In genomic region chr2:43157506-43158232, GRCh38 we compare ENCODE assay signal across 8 cellular contexts.
A peak's percentile ranks its signal among the peaks of the same experiment; 100 is the strongest.
DNase-seq lines count a peak whose midpoint lies in the region; ATAC-seq, FAIRE-seq and TF ChIP-seq lines count a peak whose summit lies in the region.

No MANE protein-coding gene starts in this region.

- H3K4me1 ChIP-seq in lower lobe of right lung, result peaks cover 45% of the 10 kb centered on the region
- H3K4me1 ChIP-seq in tibial nerve, result peaks cover 0 to 40% (median 34%) of the 10 kb centered on the region in 4 donors

- no peak for DNase-seq in activated naive CD4-positive, alpha-beta T cell treated with anti-CD3 and anti-CD28 coated beads for 36 hours
- DNase-seq in activated naive CD4-positive, alpha-beta T cell treated with Interleukin-2 at 50 U/mL for 16 hours, result no peak
- no peak for DNase-seq in activated naive CD8-positive, alpha-beta T cell treated with anti-CD3 and anti-CD28 coated beads, Interleukin-2, amount 10 ng/mL, durations not matched to agents 7 days and 5 days
- DNase-seq in lower lobe of right lung (peak; percentile 60), tibial nerve (ENCODE audit: low spot score in 2 of 2) (no peak), brain microvascular endothelial cell (no peak), kidney tubule cell (ENCODE audit: low spot score) (no peak), GM12892 (ENCODE audit: insufficient read length) (no peak)

- H3K27ac ChIP-seq in lower lobe of right lung, result peak overlapping the region; percentile 85
- H3K27ac ChIP-seq in tibial nerve, result peak overlapping the region; percentile 63 to 93 (median 84)
- H3K27ac ChIP-seq in brain microvascular endothelial cell, result no peak overlapping the region

- H3K4me1 Mint-ChIP-seq in activated naive CD4-positive, alpha-beta T cell treated with anti-CD3 and anti-CD28 coated beads for 36 hours (ENCODE audit: low read depth), result peaks cover 73% of the 10 kb centered on the region
- peaks cover 50% of the 10 kb centered on the region for H3K4me1 Mint-ChIP-seq in activated naive CD8-positive, alpha-beta T cell treated with anti-CD3 and anti-CD28 coated beads, Interleukin-2, amount 10 ng/mL, durations not matched to agents 7 days and 5 days

- ATAC-seq in activated naive CD8-positive, alpha-beta T cell treated with anti-CD3 and anti-CD28 coated beads, Interleukin-2, amount 10 ng/mL, durations not matched to agents 7 days and 5 days (ENCODE audit: low read depth), result no peak
- no peak for ATAC-seq in lower lobe of right lung

- POLR2A ChIA-PET in activated naive CD8-positive, alpha-beta T cell treated with anti-CD3 and anti-CD28 coated beads, Interleukin-2, amount 10 ng/mL, durations not matched to agents 7 days and 5 days (lab: Charles Lee), result interaction anchor here (0.7 to 28.7 kb wide), 12 partner anchors 8 to 71 kb away, joined by 3 to 585 read pairs (median 6); partner anchors contain the start of gene ZFP36L2

- WGBS in tibial nerve, 2 donors, result 75 to 78% methylated on average over 14 of the region's 14 CpGs

- in situ Hi-C loops in brain microvascular endothelial cell (cut with HindIII; ENCODE audit: low pct_ligation_motif_present, low sequenced_read_pairs), result no loop called here

- CTCF ChIA-PET in activated naive CD4-positive, alpha-beta T cell treated with anti-CD3 and anti-CD28 coated beads for 36 hours (lab: Charles Lee), result interaction anchor here (0.7 to 1.9 kb wide), 4 partner anchors 9 to 64 kb away, joined by 3 to 10 read pairs (median 5); no protein-coding TSS in a partner anchor

- H3K36me3 Mint-ChIP-seq in activated naive CD4-positive, alpha-beta T cell treated with anti-CD3 and anti-CD28 coated beads for 36 hours (ENCODE audit: low read depth), result no peaks in the 10 kb centered on the region
- H3K36me3 Mint-ChIP-seq in activated naive CD8-positive, alpha-beta T cell treated with anti-CD3 and anti-CD28 coated beads, Interleukin-2, amount 10 ng/mL, durations not matched to agents 7 days and 5 days, result no peaks in the 10 kb centered on the region

- H3K4me3 Mint-ChIP-seq in activated naive CD4-positive, alpha-beta T cell treated with anti-CD3 and anti-CD28 coated beads for 36 hours, result peak overlapping the region; percentile 16
- peak overlapping the region; percentile 37 for H3K4me3 Mint-ChIP-seq in activated naive CD8-positive, alpha-beta T cell treated with anti-CD3 and anti-CD28 coated beads, Interleukin-2, amount 10 ng/mL, durations not matched to agents 7 days and 5 days

- TF ChIP-seq POLR2A in tibial nerve (IDR thresholded peaks at IDR 0.05), result no peak
- no peak for TF ChIP-seq POLR2A in GM12892 (IDR thresholded peaks at IDR 0.05; ENCODE audit: low read depth, low read length)

- H3K4me3 ChIP-seq in lower lobe of right lung (no peak overlapping the region), tibial nerve (no peak overlapping the region), brain microvascular endothelial cell (ENCODE audit: low read depth, low read length) (no peak overlapping the region)

- no peak for TF ChIP-seq EP300 in tibial nerve (IDR thresholded peaks at IDR 0.05)

- intact Hi-C loops in activated naive CD4-positive, alpha-beta T cell treated with anti-CD3 and anti-CD28 coated beads for 36 hours (cut with micrococcal nuclease), result loop anchor here (1.0 to 2.0 kb wide), 4 partner anchors 17 to 63 kb away; no protein-coding TSS in a partner anchor
- intact Hi-C loops in lower lobe of right lung (cut with DNase I), result no loop called here

- FAIRE-seq in GM12892 (lab: Jason Lieb, UNC), result no peak

- H3K27me3 ChIP-seq in lower lobe of right lung (ENCODE audit: low read depth) (no peaks in the 10 kb centered on the region), tibial nerve (no peaks in the 10 kb centered on the region), brain microvascular endothelial cell (replicated peaks) (no peaks in the 10 kb centered on the region)

- no peaks in the 10 kb centered on the region for H3K36me3 ChIP-seq in lower lobe of right lung
- H3K36me3 ChIP-seq in tibial nerve, result no peaks in the 10 kb centered on the region
- H3K36me3 ChIP-seq in brain microvascular endothelial cell (replicated peaks), result no peaks in the 10 kb centered on the region

- no peaks in the 10 kb centered on the region for H3K9me3 Mint-ChIP-seq in activated naive CD4-positive, alpha-beta T cell treated with anti-CD3 and anti-CD28 coated beads for 36 hours
- H3K9me3 Mint-ChIP-seq in activated naive CD8-positive, alpha-beta T cell treated with anti-CD3 and anti-CD28 coated beads, Interleukin-2, amount 10 ng/mL, durations not matched to agents 7 days and 5 days, result no peaks in the 10 kb centered on the region

- no peaks in the 10 kb centered on the region for H3K9me3 ChIP-seq in lower lobe of right lung
- no peaks in the 10 kb centered on the region for H3K9me3 ChIP-seq in tibial nerve

- peak overlapping the region; percentile 99 for H3K27ac Mint-ChIP-seq in activated naive CD4-positive, alpha-beta T cell treated with anti-CD3 and anti-CD28 coated beads for 36 hours
- H3K27ac Mint-ChIP-seq in activated naive CD8-positive, alpha-beta T cell treated with anti-CD3 and anti-CD28 coated beads, Interleukin-2, amount 10 ng/mL, durations not matched to agents 7 days and 5 days, result peak overlapping the region; percentile 95

- H3K27me3 Mint-ChIP-seq in activated naive CD4-positive, alpha-beta T cell treated with anti-CD3 and anti-CD28 coated beads for 36 hours (ENCODE audit: low read depth), result no peaks in the 10 kb centered on the region
- H3K27me3 Mint-ChIP-seq in activated naive CD8-positive, alpha-beta T cell treated with anti-CD3 and anti-CD28 coated beads, Interleukin-2, amount 10 ng/mL, durations not matched to agents 7 days and 5 days, result no peaks in the 10 kb centered on the region

- TF ChIP-seq CTCF in lower lobe of right lung (IDR thresholded peaks at IDR 0.05), result no peak
- TF ChIP-seq CTCF in tibial nerve (IDR thresholded peaks at IDR 0.05), result no peak
- TF ChIP-seq CTCF in brain microvascular endothelial cell (IDR thresholded peaks at IDR 0.05; ENCODE audit: low read depth, low read length, missing control alignments), result no peak
